In the genomic region with DNA sequence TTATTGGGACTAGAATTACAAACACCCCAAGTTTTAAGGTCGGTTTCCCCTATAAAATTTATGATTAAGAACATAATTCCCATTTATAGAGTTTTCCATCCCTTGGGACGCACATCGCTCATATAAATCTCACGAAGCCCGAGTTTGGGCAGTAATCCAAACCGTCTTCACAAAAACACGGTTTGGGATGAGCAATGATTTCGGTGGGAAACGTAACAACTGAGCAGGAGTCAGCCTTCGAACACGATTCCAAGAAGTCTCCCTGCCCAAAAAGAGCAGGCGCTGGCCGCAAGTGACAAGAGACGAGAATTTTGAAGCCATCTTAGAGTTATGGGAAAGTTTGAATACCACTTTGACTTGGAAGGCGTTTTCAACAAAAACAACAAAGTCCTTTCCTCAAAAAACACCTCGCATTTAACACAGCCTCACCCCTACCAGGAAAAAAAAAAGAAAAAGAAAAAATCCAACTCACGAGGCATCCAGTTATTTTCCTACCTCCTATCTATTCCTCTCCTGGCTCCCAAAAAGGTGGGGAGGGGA, we compare ENCODE assay signal across 8 cellular contexts. TPM values are rescaled to one million over a fixed set of nuclear protein-coding genes. Genes with fewer than 3 reads are reported as not detected.
DNase-seq lines count a peak whose midpoint lies in the region; ATAC-seq and TF ChIP-seq lines count a peak whose summit lies in the region.

No MANE protein-coding gene starts in this region.

- intact Hi-C loops in MCF 10A (cut with micrococcal nuclease), result loop anchor here (5.0 kb wide), 1 partner anchor 44 kb away; the partner anchor contains the start of gene PHYH
- intact Hi-C loops in lower leg skin (cut with DNase I; ENCODE audit: low total_unique reads), result loop anchor here (1.0 kb wide), 1 partner anchor 46 kb away; the partner anchor contains the start of gene PHYH
- intact Hi-C loops in tibial artery (cut with DNase I; ENCODE audit: low total_unique reads), result no loop called here

- peaks cover 0 to 37% (median 19%) of the 10 kb centered on the region in 4 donors for H3K4me1 ChIP-seq in tibial artery

- H3K4me1 Mint-ChIP-seq in MCF 10A (ENCODE audit: insufficient read depth, unreplicated experiment), result peaks cover 13% of the 10 kb centered on the region

- peak overlapping the region; percentile 86 for H3K4me3 Mint-ChIP-seq in MCF 10A (ENCODE audit: unreplicated experiment)

- H3K27ac Mint-ChIP-seq in MCF 10A (ENCODE audit: low read depth, unreplicated experiment), result peak overlapping the region; percentile 83

- WGBS in lower leg skin, 2 donors, result 3 to 11% methylated on average over 17 of the region's 17 CpGs

- CTCF ChIA-PET in BJ (lab: Yijun Ruan, JAX) (no interaction called here), MCF 10A (lab: Yijun Ruan, JAX) (no interaction called here)

- POLR2A ChIA-PET in BJ (lab: Charles Lee), result no interaction called here
- POLR2A ChIA-PET in MCF 10A (lab: Yijun Ruan, JAX), result no interaction called here

- H3K36me3 ChIP-seq in BJ (ENCODE audit: control insufficient read depth, insufficient read depth, low read length), result no peaks in the 10 kb centered on the region
- no peaks in the 10 kb centered on the region for H3K36me3 ChIP-seq in tibial artery

- peaks cover 27% of the 10 kb centered on the region for H3K36me3 Mint-ChIP-seq in MCF 10A (ENCODE audit: insufficient read depth, unreplicated experiment)

- peak overlapping the region; percentile 89 to 95 for H3K27ac ChIP-seq in tibial artery

- H3K27me3 ChIP-seq in BJ (ENCODE audit: control insufficient read depth, insufficient read depth, low read length) (peaks cover 1% of the 10 kb centered on the region; the same call in 1 of the 2 replicates), tibial artery (peaks cover 0 to under 1% of the 10 kb centered on the region in 2 donors)

- no peak for DNase-seq in BJ (ENCODE audit: low read depth)
- DNase-seq in HuH-7.5 (ENCODE audit: low spot score), result peak; percentile 41
- DNase-seq in MCF 10A (ENCODE audit: unreplicated experiment), result peak; percentile 63
- DNase-seq in lower leg skin (ENCODE audit: low spot score in 2 of 2), result no peak
- peak in 1 of 2 donors; percentile 42 for DNase-seq in tibial artery
- DNase-seq in GM20000 (ENCODE audit: low spot score), result no peak
- DNase-seq in SW480 (ENCODE audit: low spot score), result no peak

- H3K9me3 Mint-ChIP-seq in MCF 10A (ENCODE audit: unreplicated experiment), result no peaks in the 10 kb centered on the region

- TF ChIP-seq POLR2A in lower leg skin (IDR thresholded peaks at IDR 0.05), result no peak

- H3K27me3 Mint-ChIP-seq in MCF 10A (ENCODE audit: insufficient read depth, unreplicated experiment), result no peaks in the 10 kb centered on the region

- H3K4me3 ChIP-seq in BJ (ENCODE audit: low read depth, low read length) (peak overlapping the region; percentile 67), lower leg skin (ENCODE audit: low read depth, poor library complexity, severe bottlenecking) (peak overlapping the region; percentile 85), tibial artery (peak overlapping the region; percentile 76 to 92)

- no peak for TF ChIP-seq CTCF in BJ (IDR thresholded peaks at IDR 0.05; ENCODE audit: insufficient read depth, low read depth, low read length)
- no peak for TF ChIP-seq CTCF in MCF 10A (IDR thresholded peaks at IDR 0.05; ENCODE audit: unreplicated experiment)
- TF ChIP-seq CTCF in lower leg skin (IDR thresholded peaks at IDR 0.05), result no peak
- no peak for TF ChIP-seq CTCF in tibial artery (IDR thresholded peaks at IDR 0.05)
- no peak for TF ChIP-seq CTCF in GM20000 (IDR thresholded peaks at IDR 0.05; ENCODE audit: extremely low read depth, missing control alignments)

- no peak for ATAC-seq in GM21723 (IDR thresholded peaks at IDR 0.05; ENCODE audit: unreplicated experiment)

- H3K9me3 ChIP-seq in tibial artery, result no peaks in the 10 kb centered on the region

- BruUV-seq in MCF 10A (replicated peaks; lab: Mats Ljungman, UMichigan), result no TSS peak

RNA-seq across cellular contexts. Expression of gene SEPHS1, which starts 1.7 kb away (rescaled TPM):
- 41.9 and 60.6 TPM in 2 replicates for polyA plus RNA-seq in BJ (2011; rRNA removed)
- polyA minus RNA-seq in BJ (2011; rRNA and poly(A)+ RNA removed), result 18.1 and 22.1 TPM in 2 replicates
- total RNA-seq in MCF 10A (2022), result 44.8 and 60.8 TPM in 2 replicates
- total RNA-seq in lower leg skin, result 10 to 100 TPM; 14.4 to 35.0 (median 17.4) TPM

RNA-seq across cellular contexts. Expression of gene PHYH, which starts 46.5 kb away (rescaled TPM):
- polyA plus RNA-seq in BJ (2011; rRNA removed), result 7.1 and 11.0 TPM in 2 replicates
- polyA minus RNA-seq in BJ (2011; rRNA and poly(A)+ RNA removed), result 2.3 and 3.7 TPM in 2 replicates
- total RNA-seq in MCF 10A (2022), result 9.8 and 13.7 TPM in 2 replicates
- total RNA-seq in lower leg skin, result 10 to 100 TPM; 10.9 to 26.6 (median 17.3) TPM

Comparison
In these comparisons a context has a peak if more than half of its experiments do, and no peak if none do; other contexts are left out.
1. DNase-seq: peak in HuH-7.5 (single experiment) and MCF 10A (single experiment); none in BJ (single experiment), lower leg skin (0 of 2), GM20000 (single experiment) and SW480 (single experiment).
2. Peak in every context shown above with its lines, with median percentiles within 50 percentile points of each other: H3K4me3 ChIP-seq.